In the genomic region with DNA sequence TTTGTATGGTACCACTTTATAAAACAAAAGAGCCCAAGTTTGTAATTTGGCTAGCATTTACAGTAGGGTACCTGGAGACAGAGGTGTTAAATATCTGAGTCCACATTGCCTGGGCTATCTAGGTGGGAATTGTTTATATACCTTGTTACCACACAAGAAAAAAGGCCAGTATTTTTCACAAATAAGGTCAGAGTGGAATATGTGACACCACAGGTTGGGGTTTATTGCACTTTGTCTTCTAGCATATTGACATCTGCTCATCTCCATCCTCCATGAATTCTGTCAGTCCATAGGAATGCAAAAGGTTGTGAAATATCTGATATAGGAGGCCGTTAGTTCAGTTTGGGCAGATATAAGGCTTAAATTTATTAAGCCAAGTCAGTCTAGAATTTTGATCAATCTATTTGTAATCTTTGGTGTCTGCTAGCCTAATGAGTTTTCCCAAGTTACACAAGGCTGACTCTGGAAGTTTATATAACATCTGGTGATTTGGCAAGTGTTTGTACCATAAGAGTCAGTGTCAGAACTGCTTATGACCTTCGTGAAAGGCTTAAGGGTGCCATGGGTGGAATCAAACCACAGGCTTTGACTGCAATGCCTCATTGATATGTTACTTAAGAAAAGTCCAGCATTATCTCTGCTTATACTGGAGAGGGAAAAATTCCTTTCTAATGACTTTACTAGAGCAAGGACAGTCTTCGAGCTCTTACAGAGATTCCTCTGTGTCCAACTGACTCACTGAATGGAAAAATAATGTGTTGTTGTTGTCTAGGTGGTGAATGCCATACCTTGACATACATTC, we compare ENCODE assay signal across 1 cellular context.
A peak's percentile ranks its signal among the peaks of the same experiment; 100 is the strongest.
TF ChIP-seq lines count a peak whose summit lies in the region.

No MANE protein-coding gene starts in this region.

TF ChIP-seq in HepG2, 621 proteins besides CTCF, POLR2A, EP300 and RAD21 (continued from another document and continues in another):
- TF ChIP-seq, protein P1, sequence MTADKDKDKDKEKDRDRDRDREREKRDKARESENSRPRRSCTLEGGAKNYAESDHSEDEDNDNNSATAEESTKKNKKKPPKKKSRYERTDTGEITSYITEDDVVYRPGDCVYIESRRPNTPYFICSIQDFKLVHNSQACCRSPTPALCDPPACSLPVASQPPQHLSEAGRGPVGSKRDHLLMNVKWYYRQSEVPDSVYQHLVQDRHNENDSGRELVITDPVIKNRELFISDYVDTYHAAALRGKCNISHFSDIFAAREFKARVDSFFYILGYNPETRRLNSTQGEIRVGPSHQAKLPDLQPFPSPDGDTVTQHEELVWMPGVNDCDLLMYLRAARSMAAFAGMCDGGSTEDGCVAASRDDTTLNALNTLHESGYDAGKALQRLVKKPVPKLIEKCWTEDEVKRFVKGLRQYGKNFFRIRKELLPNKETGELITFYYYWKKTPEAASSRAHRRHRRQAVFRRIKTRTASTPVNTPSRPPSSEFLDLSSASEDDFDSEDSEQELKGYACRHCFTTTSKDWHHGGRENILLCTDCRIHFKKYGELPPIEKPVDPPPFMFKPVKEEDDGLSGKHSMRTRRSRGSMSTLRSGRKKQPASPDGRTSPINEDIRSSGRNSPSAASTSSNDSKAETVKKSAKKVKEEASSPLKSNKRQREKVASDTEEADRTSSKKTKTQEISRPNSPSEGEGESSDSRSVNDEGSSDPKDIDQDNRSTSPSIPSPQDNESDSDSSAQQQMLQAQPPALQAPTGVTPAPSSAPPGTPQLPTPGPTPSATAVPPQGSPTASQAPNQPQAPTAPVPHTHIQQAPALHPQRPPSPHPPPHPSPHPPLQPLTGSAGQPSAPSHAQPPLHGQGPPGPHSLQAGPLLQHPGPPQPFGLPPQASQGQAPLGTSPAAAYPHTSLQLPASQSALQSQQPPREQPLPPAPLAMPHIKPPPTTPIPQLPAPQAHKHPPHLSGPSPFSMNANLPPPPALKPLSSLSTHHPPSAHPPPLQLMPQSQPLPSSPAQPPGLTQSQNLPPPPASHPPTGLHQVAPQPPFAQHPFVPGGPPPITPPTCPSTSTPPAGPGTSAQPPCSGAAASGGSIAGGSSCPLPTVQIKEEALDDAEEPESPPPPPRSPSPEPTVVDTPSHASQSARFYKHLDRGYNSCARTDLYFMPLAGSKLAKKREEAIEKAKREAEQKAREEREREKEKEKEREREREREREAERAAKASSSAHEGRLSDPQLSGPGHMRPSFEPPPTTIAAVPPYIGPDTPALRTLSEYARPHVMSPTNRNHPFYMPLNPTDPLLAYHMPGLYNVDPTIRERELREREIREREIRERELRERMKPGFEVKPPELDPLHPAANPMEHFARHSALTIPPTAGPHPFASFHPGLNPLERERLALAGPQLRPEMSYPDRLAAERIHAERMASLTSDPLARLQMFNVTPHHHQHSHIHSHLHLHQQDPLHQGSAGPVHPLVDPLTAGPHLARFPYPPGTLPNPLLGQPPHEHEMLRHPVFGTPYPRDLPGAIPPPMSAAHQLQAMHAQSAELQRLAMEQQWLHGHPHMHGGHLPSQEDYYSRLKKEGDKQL (CRISPR knock-in tag; IDR thresholded peaks at IDR 0.05; ENCODE audit: low read depth) = no peak
- TF ChIP-seq HNF4A (CRISPR knock-in tag; IDR thresholded peaks at IDR 0.05) (peak; percentile 87), SUZ12 (IDR thresholded peaks at IDR 0.05; ENCODE audit: low read depth, low read length) (no peak), PITX1 (CRISPR knock-in tag; IDR thresholded peaks at IDR 0.05) (peak; percentile 39; the same call in 1 of the 2 replicates), ZFP62 (CRISPR knock-in tag; IDR thresholded peaks at IDR 0.05) (no peak), ZNF317 (CRISPR knock-in tag; IDR thresholded peaks at IDR 0.05) (0 out of 2 replicates have a peak, but pooled peaks have one; percentile 24), CENPX (CRISPR knock-in tag; IDR thresholded peaks at IDR 0.05) (no peak), MTF2 (CRISPR knock-in tag; IDR thresholded peaks at IDR 0.05; ENCODE audit: borderline replicate concordance) (no peak), PHB2 (IDR thresholded peaks at IDR 0.05; ENCODE audit: partially characterized antibody) (no peak), ASH2L (IDR thresholded peaks at IDR 0.05; ENCODE audit: insufficient read length, low read depth, low read length) (peak; percentile 67), RXRB (CRISPR knock-in tag; IDR thresholded peaks at IDR 0.05; ENCODE audit: borderline replicate concordance) (peak; percentile 73), ARID2 (CRISPR knock-in tag; IDR thresholded peaks at IDR 0.05; ENCODE audit: borderline replicate concordance) (0 out of 2 replicates have a peak, but pooled peaks have one; percentile 26), ZEB1 (IDR thresholded peaks at IDR 0.05; ENCODE audit: insufficient replicate concordance, low read depth) (peak; percentile 60), ZNF570 (CRISPR knock-in tag; IDR thresholded peaks at IDR 0.05; ENCODE audit: borderline replicate concordance) (no peak), ZSCAN30 (CRISPR knock-in tag; IDR thresholded peaks at IDR 0.05) (peak; percentile 64; the same call in 1 of the 2 replicates), ZNF792 (CRISPR knock-in tag; IDR thresholded peaks at IDR 0.05) (peak; percentile 38; the same call in 1 of the 2 replicates), MIER3 (CRISPR knock-in tag; IDR thresholded peaks at IDR 0.05; ENCODE audit: borderline replicate concordance) (peak; percentile 53; the same call in 1 of the 2 replicates), CBX1 (IDR thresholded peaks at IDR 0.05; ENCODE audit: low read depth) (no peak), ZNF780A (CRISPR knock-in tag; IDR thresholded peaks at IDR 0.05) (no peak), FOXA3 (CRISPR knock-in tag; IDR thresholded peaks at IDR 0.05) (peak; percentile 94), CEBPB (IDR thresholded peaks at IDR 0.05; ENCODE audit: borderline replicate concordance, low read depth, low read length) (peak; percentile 96), ZNF549 (CRISPR knock-in tag; IDR thresholded peaks at IDR 0.05) (no peak), NFRKB (IDR thresholded peaks at IDR 0.05) (no peak), ZFYVE20 (CRISPR knock-in tag; IDR thresholded peaks at IDR 0.05; ENCODE audit: borderline replicate concordance, low read depth) (no peak), FOSL2 (CRISPR knock-in tag; IDR thresholded peaks at IDR 0.05) (0 out of 2 replicates have a peak, but pooled peaks have one; percentile 15), CHCHD3 (CRISPR knock-in tag; IDR thresholded peaks at IDR 0.05) (no peak), HNRNPUL1 (IDR thresholded peaks at IDR 0.05; ENCODE audit: low read depth, low read length) (no peak), ZNF660 (CRISPR knock-in tag; IDR thresholded peaks at IDR 0.05; ENCODE audit: borderline replicate concordance, low read depth) (no peak), FOXK2 (IDR thresholded peaks at IDR 0.05) (peak; percentile 59; the same call in 1 of the 2 replicates), TCF7L2 (IDR thresholded peaks at IDR 0.05; ENCODE audit: low read depth, low read length) (no peak), HMG20B (CRISPR knock-in tag; conservative IDR thresholded peaks at IDR 0.05) (no peak), JUND (CRISPR knock-in tag; IDR thresholded peaks at IDR 0.05) (peak; percentile 88), MXD4 (CRISPR knock-in tag; IDR thresholded peaks at IDR 0.05) (no peak)
- TF ChIP-seq, protein P2, sequence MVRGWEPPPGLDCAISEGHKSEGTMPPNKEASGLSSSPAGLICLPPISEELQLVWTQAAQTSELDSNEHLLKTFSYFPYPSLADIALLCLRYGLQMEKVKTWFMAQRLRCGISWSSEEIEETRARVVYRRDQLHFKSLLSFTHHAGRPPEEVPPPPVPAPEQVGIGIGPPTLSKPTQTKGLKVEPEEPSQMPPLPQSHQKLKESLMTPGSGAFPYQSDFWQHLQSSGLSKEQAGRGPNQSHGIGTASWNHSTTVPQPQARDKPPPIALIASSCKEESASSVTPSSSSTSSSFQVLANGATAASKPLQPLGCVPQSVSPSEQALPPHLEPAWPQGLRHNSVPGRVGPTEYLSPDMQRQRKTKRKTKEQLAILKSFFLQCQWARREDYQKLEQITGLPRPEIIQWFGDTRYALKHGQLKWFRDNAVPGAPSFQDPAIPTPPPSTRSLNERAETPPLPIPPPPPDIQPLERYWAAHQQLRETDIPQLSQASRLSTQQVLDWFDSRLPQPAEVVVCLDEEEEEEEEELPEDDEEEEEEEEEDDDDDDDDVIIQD (CRISPR knock-in tag; IDR thresholded peaks at IDR 0.05; ENCODE audit: low read depth) = peak; percentile 81; the same call in 1 of the 2 replicates
- TF ChIP-seq, protein P3, sequence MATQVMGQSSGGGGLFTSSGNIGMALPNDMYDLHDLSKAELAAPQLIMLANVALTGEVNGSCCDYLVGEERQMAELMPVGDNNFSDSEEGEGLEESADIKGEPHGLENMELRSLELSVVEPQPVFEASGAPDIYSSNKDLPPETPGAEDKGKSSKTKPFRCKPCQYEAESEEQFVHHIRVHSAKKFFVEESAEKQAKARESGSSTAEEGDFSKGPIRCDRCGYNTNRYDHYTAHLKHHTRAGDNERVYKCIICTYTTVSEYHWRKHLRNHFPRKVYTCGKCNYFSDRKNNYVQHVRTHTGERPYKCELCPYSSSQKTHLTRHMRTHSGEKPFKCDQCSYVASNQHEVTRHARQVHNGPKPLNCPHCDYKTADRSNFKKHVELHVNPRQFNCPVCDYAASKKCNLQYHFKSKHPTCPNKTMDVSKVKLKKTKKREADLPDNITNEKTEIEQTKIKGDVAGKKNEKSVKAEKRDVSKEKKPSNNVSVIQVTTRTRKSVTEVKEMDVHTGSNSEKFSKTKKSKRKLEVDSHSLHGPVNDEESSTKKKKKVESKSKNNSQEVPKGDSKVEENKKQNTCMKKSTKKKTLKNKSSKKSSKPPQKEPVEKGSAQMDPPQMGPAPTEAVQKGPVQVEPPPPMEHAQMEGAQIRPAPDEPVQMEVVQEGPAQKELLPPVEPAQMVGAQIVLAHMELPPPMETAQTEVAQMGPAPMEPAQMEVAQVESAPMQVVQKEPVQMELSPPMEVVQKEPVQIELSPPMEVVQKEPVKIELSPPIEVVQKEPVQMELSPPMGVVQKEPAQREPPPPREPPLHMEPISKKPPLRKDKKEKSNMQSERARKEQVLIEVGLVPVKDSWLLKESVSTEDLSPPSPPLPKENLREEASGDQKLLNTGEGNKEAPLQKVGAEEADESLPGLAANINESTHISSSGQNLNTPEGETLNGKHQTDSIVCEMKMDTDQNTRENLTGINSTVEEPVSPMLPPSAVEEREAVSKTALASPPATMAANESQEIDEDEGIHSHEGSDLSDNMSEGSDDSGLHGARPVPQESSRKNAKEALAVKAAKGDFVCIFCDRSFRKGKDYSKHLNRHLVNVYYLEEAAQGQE (IDR thresholded peaks at IDR 0.05; ENCODE audit: borderline replicate concordance in 1 of 2, low read depth in 1 of 2, low read length in 2 of 2) = 0 out of 4 replicates have a peak, but pooled peaks of 1 of the 2 experiments have one; percentile 17
- TF ChIP-seq, protein P4, sequence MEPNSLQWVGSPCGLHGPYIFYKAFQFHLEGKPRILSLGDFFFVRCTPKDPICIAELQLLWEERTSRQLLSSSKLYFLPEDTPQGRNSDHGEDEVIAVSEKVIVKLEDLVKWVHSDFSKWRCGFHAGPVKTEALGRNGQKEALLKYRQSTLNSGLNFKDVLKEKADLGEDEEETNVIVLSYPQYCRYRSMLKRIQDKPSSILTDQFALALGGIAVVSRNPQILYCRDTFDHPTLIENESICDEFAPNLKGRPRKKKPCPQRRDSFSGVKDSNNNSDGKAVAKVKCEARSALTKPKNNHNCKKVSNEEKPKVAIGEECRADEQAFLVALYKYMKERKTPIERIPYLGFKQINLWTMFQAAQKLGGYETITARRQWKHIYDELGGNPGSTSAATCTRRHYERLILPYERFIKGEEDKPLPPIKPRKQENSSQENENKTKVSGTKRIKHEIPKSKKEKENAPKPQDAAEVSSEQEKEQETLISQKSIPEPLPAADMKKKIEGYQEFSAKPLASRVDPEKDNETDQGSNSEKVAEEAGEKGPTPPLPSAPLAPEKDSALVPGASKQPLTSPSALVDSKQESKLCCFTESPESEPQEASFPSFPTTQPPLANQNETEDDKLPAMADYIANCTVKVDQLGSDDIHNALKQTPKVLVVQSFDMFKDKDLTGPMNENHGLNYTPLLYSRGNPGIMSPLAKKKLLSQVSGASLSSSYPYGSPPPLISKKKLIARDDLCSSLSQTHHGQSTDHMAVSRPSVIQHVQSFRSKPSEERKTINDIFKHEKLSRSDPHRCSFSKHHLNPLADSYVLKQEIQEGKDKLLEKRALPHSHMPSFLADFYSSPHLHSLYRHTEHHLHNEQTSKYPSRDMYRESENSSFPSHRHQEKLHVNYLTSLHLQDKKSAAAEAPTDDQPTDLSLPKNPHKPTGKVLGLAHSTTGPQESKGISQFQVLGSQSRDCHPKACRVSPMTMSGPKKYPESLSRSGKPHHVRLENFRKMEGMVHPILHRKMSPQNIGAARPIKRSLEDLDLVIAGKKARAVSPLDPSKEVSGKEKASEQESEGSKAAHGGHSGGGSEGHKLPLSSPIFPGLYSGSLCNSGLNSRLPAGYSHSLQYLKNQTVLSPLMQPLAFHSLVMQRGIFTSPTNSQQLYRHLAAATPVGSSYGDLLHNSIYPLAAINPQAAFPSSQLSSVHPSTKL (CRISPR knock-in tag; IDR thresholded peaks at IDR 0.05) = peak; percentile 92
- TF ChIP-seq, protein P5, sequence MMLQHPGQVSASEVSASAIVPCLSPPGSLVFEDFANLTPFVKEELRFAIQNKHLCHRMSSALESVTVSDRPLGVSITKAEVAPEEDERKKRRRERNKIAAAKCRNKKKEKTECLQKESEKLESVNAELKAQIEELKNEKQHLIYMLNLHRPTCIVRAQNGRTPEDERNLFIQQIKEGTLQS (CRISPR knock-in tag; IDR thresholded peaks at IDR 0.05) = peak; percentile 76
- TF ChIP-seq, protein P6, sequence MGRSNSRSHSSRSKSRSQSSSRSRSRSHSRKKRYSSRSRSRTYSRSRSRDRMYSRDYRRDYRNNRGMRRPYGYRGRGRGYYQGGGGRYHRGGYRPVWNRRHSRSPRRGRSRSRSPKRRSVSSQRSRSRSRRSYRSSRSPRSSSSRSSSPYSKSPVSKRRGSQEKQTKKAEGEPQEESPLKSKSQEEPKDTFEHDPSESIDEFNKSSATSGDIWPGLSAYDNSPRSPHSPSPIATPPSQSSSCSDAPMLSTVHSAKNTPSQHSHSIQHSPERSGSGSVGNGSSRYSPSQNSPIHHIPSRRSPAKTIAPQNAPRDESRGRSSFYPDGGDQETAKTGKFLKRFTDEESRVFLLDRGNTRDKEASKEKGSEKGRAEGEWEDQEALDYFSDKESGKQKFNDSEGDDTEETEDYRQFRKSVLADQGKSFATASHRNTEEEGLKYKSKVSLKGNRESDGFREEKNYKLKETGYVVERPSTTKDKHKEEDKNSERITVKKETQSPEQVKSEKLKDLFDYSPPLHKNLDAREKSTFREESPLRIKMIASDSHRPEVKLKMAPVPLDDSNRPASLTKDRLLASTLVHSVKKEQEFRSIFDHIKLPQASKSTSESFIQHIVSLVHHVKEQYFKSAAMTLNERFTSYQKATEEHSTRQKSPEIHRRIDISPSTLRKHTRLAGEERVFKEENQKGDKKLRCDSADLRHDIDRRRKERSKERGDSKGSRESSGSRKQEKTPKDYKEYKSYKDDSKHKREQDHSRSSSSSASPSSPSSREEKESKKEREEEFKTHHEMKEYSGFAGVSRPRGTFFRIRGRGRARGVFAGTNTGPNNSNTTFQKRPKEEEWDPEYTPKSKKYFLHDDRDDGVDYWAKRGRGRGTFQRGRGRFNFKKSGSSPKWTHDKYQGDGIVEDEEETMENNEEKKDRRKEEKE (IDR thresholded peaks at IDR 0.05) = no peak
